10 cellular contexts compared by ENCODE assay signal in the genomic region with DNA sequence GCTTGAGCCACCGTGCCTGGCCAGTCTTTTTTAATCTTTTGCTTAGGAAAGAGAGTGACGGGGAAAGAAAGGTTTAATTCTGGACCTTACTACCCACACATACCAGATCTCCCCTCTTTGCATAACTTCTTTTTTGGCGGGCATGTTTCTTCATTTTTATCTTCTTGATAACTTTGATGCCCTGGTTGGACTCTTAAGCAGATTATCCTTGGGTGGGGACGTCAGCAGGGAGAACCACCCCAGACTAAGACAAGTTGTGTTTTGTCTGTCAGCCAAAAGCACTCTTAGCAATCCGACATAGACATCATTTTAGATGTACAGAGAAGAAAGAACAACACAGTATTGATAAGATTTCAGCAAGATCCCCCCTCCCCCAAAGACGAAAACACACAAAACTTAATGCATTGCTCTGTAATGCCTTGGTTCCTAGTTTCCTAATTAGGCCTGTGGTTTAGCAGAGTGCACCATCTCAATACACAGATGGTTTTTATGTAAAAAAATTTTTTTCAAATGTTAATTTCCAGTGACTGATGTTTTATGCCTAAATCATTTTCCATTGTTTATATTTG.
DNase-seq lines count a peak whose midpoint lies in the region; ATAC-seq, FAIRE-seq and TF ChIP-seq lines count a peak whose summit lies in the region.
"Had no signal": no experiment of that assay in that cellular context is flagged by ENCODE, and none has a peak within 500 bp of the region (broad histone marks: within the 10 kb centered on the region; RNA-seq: fewer than 3 reads in every experiment).

No MANE protein-coding gene starts in this region.

- peaks cover 0 to 10% of the 10 kb centered on the region in 2 experiments for H3K36me3 ChIP-seq in SK-N-SH (replicated peaks in 1 of 2; ENCODE audit: control insufficient read depth in 1 of 2, insufficient read depth in 2 of 2, low read length in 1 of 2)
- H3K36me3 ChIP-seq in GM12878 (ENCODE audit: control insufficient read depth in 2 of 2, insufficient read depth in 2 of 2, low read length in 1 of 2), result no peaks in the 10 kb centered on the region; a peak in 1 of 4 replicates
- no peaks in the 10 kb centered on the region for H3K36me3 ChIP-seq in gastrocnemius medialis
- no peaks in the 10 kb centered on the region for H3K36me3 ChIP-seq in uterus
- peaks cover 0 to 4% of the 10 kb centered on the region in 2 experiments for H3K36me3 ChIP-seq in trophoblast cell (ENCODE audit: control insufficient read depth in 1 of 2, insufficient read depth in 2 of 2, low read length in 2 of 2)

- SMC1A ChIA-PET in GM12878 (lab: Charles Lee; ENCODE audit: uncharacterized antibody, unreplicated experiment), result interaction anchor here (0.8 to 9.0 kb wide), 20 partner anchors 9 to 196 kb away, joined by 3 to 141 read pairs (median 7); no protein-coding TSS in a partner anchor

- ATAC-seq in SK-N-SH treated with all-trans-retinoic acid at 6 μM for 48 hours (no peak), HG02840 (IDR thresholded peaks at IDR 0.05; ENCODE audit: low FRiP score, unreplicated experiment) (peak; percentile 22), GM12878 (peak; percentile 56), gastrocnemius medialis (no peak)

- H3K4me1 ChIP-seq in SK-N-SH (ENCODE audit: control insufficient read depth in 1 of 2, insufficient read depth in 2 of 2, low read depth in 1 of 2, low read length in 1 of 2), result peaks cover 0 to 42% of the 10 kb centered on the region in 2 experiments; a peak in 2 of 4 replicates
- peaks cover 59% of the 10 kb centered on the region for H3K4me1 ChIP-seq in GM12878 (ENCODE audit: control insufficient read depth, insufficient read depth, low read length)
- peaks cover 69 to 71% of the 10 kb centered on the region in 2 donors for H3K4me1 ChIP-seq in gastrocnemius medialis
- H3K4me1 ChIP-seq in uterus, result no peaks in the 10 kb centered on the region
- H3K4me1 ChIP-seq in trophoblast cell (ENCODE audit: control insufficient read depth in 1 of 2, insufficient read depth in 2 of 2, low read length in 2 of 2), result peaks cover 13 to 19% of the 10 kb centered on the region in 2 experiments

- TF ChIP-seq POLR2A in GM12878 (IDR thresholded peaks at IDR 0.05; ENCODE audit: low read depth, low read length), result no peak
- no peak for TF ChIP-seq POLR2A in gastrocnemius medialis (IDR thresholded peaks at IDR 0.05)
- no peak for TF ChIP-seq POLR2A in uterus (IDR thresholded peaks at IDR 0.05)

- peaks cover 9% of the 10 kb centered on the region for H3K79me1 ChIP-seq in trophoblast cell (ENCODE audit: low read length)

- TF ChIP-seq RAD21 in SK-N-SH (IDR thresholded peaks at IDR 0.05; ENCODE audit: low read length) (no peak), GM12878 (IDR thresholded peaks at IDR 0.05; ENCODE audit: insufficient read depth, low read depth, low read length) (no peak)

- H3K14ac ChIP-seq in trophoblast cell (ENCODE audit: low read length), result no peak overlapping the region

- CTCF ChIA-PET in SK-N-SH (lab: Yijun Ruan, JAX), result interaction anchor here (1.8 kb wide), 1 partner anchor 477 kb away, joined by 7 read pairs; no protein-coding TSS in a partner anchor
- CTCF ChIA-PET in GM12878 (lab: Yijun Ruan, JAX), result interaction anchor here (0.9 to 4.7 kb wide), 13 partner anchors 9 to 196 kb away, joined by 3 to 33 read pairs (median 4); no protein-coding TSS in a partner anchor

- H3K23ac ChIP-seq in trophoblast cell (ENCODE audit: low read length), result no peak overlapping the region

- no peak overlapping the region for H3K4me2 ChIP-seq in SK-N-SH
- peak overlapping the region; percentile 92 for H3K4me2 ChIP-seq in GM12878 (ENCODE audit: control insufficient read depth, insufficient read depth)
- no peak overlapping the region for H3K4me2 ChIP-seq in trophoblast cell (ENCODE audit: low read length)
- H3K4me2 ChIP-seq: A549 had no signal

- 92% methylated on average over 6 of the region's 6 CpGs for WGBS in SK-N-SH (ENCODE audit: low lambda C conversion rate)
- WGBS in GM12878 (ENCODE audit: insufficient coverage, insufficient replicate concordance, low lambda C conversion rate, missing lambda C conversion rate), result 28% methylated on average over 6 of the region's 6 CpGs
- no CpG with 5 or more reads among the region's 6 CpGs for WGBS in trophoblast cell (ENCODE audit: extremely low coverage, insufficient coverage, insufficient read length)

- no peak for FAIRE-seq in GM12878 (lab: Jason Lieb, UNC)
- FAIRE-seq: A549 had no signal

- no peak overlapping the region for H4K8ac ChIP-seq in trophoblast cell (ENCODE audit: low read depth, low read length)

- in situ Hi-C loops in GM12878 (cut with MboI), result no loop called here
- in situ Hi-C loops in gastrocnemius medialis (cut with MboI; ENCODE audit: low sequenced_read_pairs in 4 of 4), result no loop called here

- RAD21 ChIA-PET in GM12878 (lab: Charles Lee; ENCODE audit: unreplicated experiment), result interaction anchor here (1.2 to 7.4 kb wide), 17 partner anchors 9 to 117 kb away, joined by 3 to 103 read pairs (median 11); no protein-coding TSS in a partner anchor

- POLR2A ChIA-PET in SK-N-SH (lab: Yijun Ruan, JAX), result no interaction called here
- POLR2A ChIA-PET in GM12878 (lab: Charles Lee), result interaction anchor here (1.1 to 7.9 kb wide), 7 partner anchors 13 to 113 kb away, joined by 3 to 80 read pairs (median 5); a partner anchor contains a TSS

- TF ChIP-seq EP300 in SK-N-SH (IDR thresholded peaks at IDR 0.05; ENCODE audit: borderline replicate concordance in 1 of 2, low read depth in 1 of 2, low read length in 1 of 2) (no peak), GM12878 (IDR thresholded peaks at IDR 0.05; ENCODE audit: borderline replicate concordance in 1 of 2, control insufficient read depth in 1 of 2, low read depth in 2 of 2, low read length in 2 of 2) (peak in 1 of 2 experiments; percentile 37; a peak in 1 of 4 replicates)

- no TSS peak for BruUV-seq in GM12878 (replicated peaks; lab: Mats Ljungman, UMichigan)

- intact Hi-C loops in GM12878 (cut with micrococcal nuclease; ENCODE audit: unreplicated experiment), result loop anchor here (1.0 to 5.0 kb wide), 6 partner anchors 10 to 107 kb away; a partner anchor contains a TSS
- intact Hi-C loops in gastrocnemius medialis (cut with DNase I; ENCODE audit: low total_unique reads), result loop anchor here (5.0 kb wide), 1 partner anchor 86 kb away; no protein-coding TSS in a partner anchor
- intact Hi-C loops in uterus (cut with DNase I; ENCODE audit: low total_unique reads), result no loop called here

- H3K9ac ChIP-seq in SK-N-SH (no peak overlapping the region), GM12878 (ENCODE audit: control insufficient read depth, insufficient read depth, low read length) (peak overlapping the region; percentile 79), trophoblast cell (ENCODE audit: low read length) (no peak overlapping the region)

- no peaks in the 10 kb centered on the region for H3K27me3 ChIP-seq in SK-N-SH (ENCODE audit: insufficient read depth)
- no peaks in the 10 kb centered on the region for H3K27me3 ChIP-seq in GM12878 (replicated peaks in 1 of 2; ENCODE audit: control insufficient read depth in 2 of 2, insufficient read depth in 2 of 2, low read length in 1 of 2)
- H3K27me3 ChIP-seq in gastrocnemius medialis, result no peaks in the 10 kb centered on the region
- H3K27me3 ChIP-seq in uterus, result no peaks in the 10 kb centered on the region
- H3K27me3 ChIP-seq in trophoblast cell (ENCODE audit: insufficient read depth, low read length), result no peaks in the 10 kb centered on the region

- H2BK120ac ChIP-seq in trophoblast cell (ENCODE audit: insufficient read depth, low read length, poor library complexity), result no peak overlapping the region

- no peak overlapping the region for H2BK12ac ChIP-seq in trophoblast cell (ENCODE audit: low read length)

- no peak overlapping the region for H2BK5ac ChIP-seq in trophoblast cell (ENCODE audit: low read depth, low read length, poor library complexity)

- H3K4ac ChIP-seq in trophoblast cell (ENCODE audit: low read depth, low read length), result no peak overlapping the region

- H3K4me3 ChIP-seq in SK-N-SH (ENCODE audit: low read depth in 2 of 2, low read length in 1 of 2) (no peak overlapping the region), GM12878 (peak overlapping the region; percentile 40), gastrocnemius medialis (peak overlapping the region in 1 of 4 donors; percentile 10), uterus (no peak overlapping the region), trophoblast cell (ENCODE audit: low read depth, low read length) (no peak overlapping the region)
- H3K4me3 ChIP-seq: A549 had no signal

- H2AFZ ChIP-seq in SK-N-SH (ENCODE audit: low read depth) (no peak overlapping the region), GM12878 (ENCODE audit: control insufficient read depth, low read depth, low read length) (0 out of 2 replicates have a peak overlapping the region, but pooled peaks have one; percentile 15), trophoblast cell (ENCODE audit: insufficient read depth, low read length, poor library complexity) (no peak overlapping the region)

- H4K12ac ChIP-seq in trophoblast cell (ENCODE audit: low read depth, low read length), result no peak overlapping the region

- TF ChIP-seq CTCF in SK-N-SH (IDR thresholded peaks at IDR 0.05) (no peak), GM12878 (IDR thresholded peaks at IDR 0.05 in 2 of 3, conservative IDR thresholded peaks at IDR 0.05 in 1 of 3; ENCODE audit: control insufficient read depth in 2 of 3, extremely low read depth in 1 of 3, insufficient read depth in 1 of 3, low read depth in 3 of 3, low read length in 3 of 3) (no peak), gastrocnemius medialis (IDR thresholded peaks at IDR 0.05 in 4 of 5, conservative IDR thresholded peaks at IDR 0.05 in 1 of 5) (no peak), uterus (IDR thresholded peaks at IDR 0.05) (no peak)

- H4K20me1 ChIP-seq in SK-N-SH (ENCODE audit: insufficient read depth) (no peaks in the 10 kb centered on the region), GM12878 (ENCODE audit: control insufficient read depth, insufficient read depth) (no peaks in the 10 kb centered on the region)

- no peak for DNase-seq in SK-N-SH
- no peak for DNase-seq in GM12878 (ENCODE audit: low read depth, low spot score)
- no peak for DNase-seq in gastrocnemius medialis
- DNase-seq in uterus, result no peak
- no peak for DNase-seq in iPS-NIHi11 (ENCODE audit: low spot score)
- DNase-seq in trophoblast cell, result no peak
- DNase-seq: NCI-H510A treated with DMSO at 0.1 percent for 48 hours had no signal

- no peak overlapping the region for H4K91ac ChIP-seq in trophoblast cell (ENCODE audit: low read depth, low read length)

- no peaks in the 10 kb centered on the region; the same call in 1 of the 2 replicates for H3K79me2 ChIP-seq in SK-N-SH (ENCODE audit: insufficient read depth)
- H3K79me2 ChIP-seq in GM12878 (ENCODE audit: control insufficient read depth, insufficient read depth, low read length), result peaks cover 53% of the 10 kb centered on the region
- peaks cover 8% of the 10 kb centered on the region for H3K79me2 ChIP-seq in trophoblast cell (ENCODE audit: control insufficient read depth, insufficient read depth, low read length, poor library complexity)

- H3K18ac ChIP-seq in trophoblast cell (ENCODE audit: low read length), result no peak overlapping the region

- H2AK5ac ChIP-seq in trophoblast cell (ENCODE audit: low read length), result no peak overlapping the region

- H3K9me2 ChIP-seq in SK-N-SH, result no peaks in the 10 kb centered on the region

- no peaks in the 10 kb centered on the region for H3K9me3 ChIP-seq in SK-N-SH
- no peaks in the 10 kb centered on the region for H3K9me3 ChIP-seq in GM12878 (replicated peaks; ENCODE audit: control insufficient read depth, insufficient read depth, low read length)
- no peaks in the 10 kb centered on the region for H3K9me3 ChIP-seq in gastrocnemius medialis
- H3K9me3 ChIP-seq in uterus, result no peaks in the 10 kb centered on the region
- no peaks in the 10 kb centered on the region for H3K9me3 ChIP-seq in trophoblast cell (ENCODE audit: insufficient read depth, low read depth, low read length)
- H3K9me3 ChIP-seq: A549 had no signal

- peaks cover 8% of the 10 kb centered on the region for H3F3A ChIP-seq in SK-N-SH (replicated peaks; ENCODE audit: insufficient read depth)

- peak overlapping the region in 1 of 2 experiments; percentile 59; a peak in 2 of 4 replicates for H3K27ac ChIP-seq in SK-N-SH (ENCODE audit: low read depth in 2 of 2, low read length in 1 of 2)
- peak overlapping the region; percentile 96 for H3K27ac ChIP-seq in GM12878 (ENCODE audit: control insufficient read depth, insufficient read depth)
- H3K27ac ChIP-seq in gastrocnemius medialis, result peak overlapping the region; percentile 85 to 90 (median 88)
- no peak overlapping the region for H3K27ac ChIP-seq in uterus
- no peak overlapping the region for H3K27ac ChIP-seq in trophoblast cell (ENCODE audit: low read depth, low read length)
- H3K27ac ChIP-seq: A549 had no signal

Comparison
In these comparisons a context has a peak if more than half of its experiments do, and no peak if none do; other contexts are left out.
1. ATAC-seq: peak in HG02840 (single experiment) and GM12878 (single experiment); none in SK-N-SH treated with all-trans-retinoic acid at 6 μM for 48 hours (single experiment) and gastrocnemius medialis (0 of 2).
2. H3K27ac ChIP-seq: peak in GM12878 (single experiment) and gastrocnemius medialis (4 of 4); none in uterus (0 of 2) and trophoblast cell (single experiment).